In genomic region chr9:95522871-95523370, GRCh38 we compare ENCODE assay signal across 35 cellular contexts.
"Had no signal": no experiment of that assay in that cellular context is flagged by ENCODE, and none has a peak within 500 bp of the region (broad histone marks: within the 10 kb centered on the region; RNA-seq: fewer than 3 reads in every experiment).

No MANE protein-coding gene starts in this region.

- H3K27ac ChIP-seq: KMS-11, PC-9, RWPE1, VCaP had no signal

- H3K9ac ChIP-seq: KMS-11 had no signal

- ATAC-seq: activated CD8-positive, alpha-beta memory T cell treated with anti-CD3 and anti-CD28 coated beads, Interleukin-2, amount 10 ng/mL, durations not matched to agents 7 days and 5 days; activated T-cell treated with anti-CD3 and anti-CD28 coated beads, Interleukin-2, amount 50 U/mL, for 72 hours; activated T-helper 17 cell treated with anti-CD3 and anti-CD28 coated beads, Interleukin-2, amount 50 U/mL, for 72 hours; Right ventricle myocardium inferior; SK-N-SH treated with all-trans-retinoic acid at 6 μM for 48 hours; T-cell; T-helper 17 cell had no signal

- H3K4me3 ChIP-seq: PC-9 had no signal

- DNase-seq: activated B cell treated with CpG ODN at 0.5 μM for 24 hours; activated CD4-positive, alpha-beta memory T cell treated with anti-CD3 and anti-CD28 coated beads for 36 hours; activated CD4-positive, alpha-beta T cell treated with anti-CD3 and anti-CD28 coated beads for 4 hours; activated CD4-positive, alpha-beta T cell treated with anti-CD3 and anti-CD28 coated beads, Interleukin-2, amount 50 U/mL, for 1 hour; activated CD4-positive, CD25-positive, alpha-beta regulatory T cell treated with anti-CD3 and anti-CD28 coated beads, Interleukin-2, amount 50 U/mL, for 72 hours; activated CD8-positive, alpha-beta memory T cell treated with anti-CD3 and anti-CD28 coated beads, Interleukin-2, amount 10 ng/mL, durations not matched to agents 7 days and 5 days; activated effector memory CD4-positive, alpha-beta T cell treated with anti-CD3 and anti-CD28 coated beads, Interleukin-2, amount 50 U/mL, for 16 hours; activated naive CD4-positive, alpha-beta T cell; activated naive CD4-positive, alpha-beta T cell treated with anti-CD3 and anti-CD28 coated beads, Interleukin-2, amount 50 U/mL, for 16 hours; activated naive CD8-positive, alpha-beta T cell treated with anti-CD3 and anti-CD28 coated beads for 36 hours; activated T-cell treated with anti-CD3 and anti-CD28 coated beads, Interleukin-2, amount 50 U/mL, for 1 hour; activated T-cell treated with anti-CD3 and anti-CD28 coated beads, Interleukin-2, amount 50 U/mL, for 72 hours; amniotic stem cell; aorta; NCI-H1092 treated with DMSO at 0.1 percent for 48 hours; NCI-H146; NCI-H187; NCI-H2029 treated with DMSO at 0.1 percent for 48 hours; NCI-H2107; NCI-H2171; NCI-H446 treated with DMSO at 0.1 percent for 48 hours; NCI-H524; NCI-H748 treated with DMSO at 0.1 percent for 48 hours; NK-92 treated with Interleukin-12 subunit alpha and Interleukin-12 subunit beta, amount 100 ng/mL, for 24 hours; PC-9; SIG-M5; T-cell; T-helper 17 cell had no signal

- H3K4me2 ChIP-seq: KMS-11, PC-9 had no signal

- FAIRE-seq: RCC 7860 had no signal
